34 cellular contexts compared by ENCODE assay signal in genomic region chr6:19039287-19039686, GRCh38.
"Had no signal": no experiment of that assay in that cellular context is flagged by ENCODE, and none has a peak within 500 bp of the region (broad histone marks: within the 10 kb centered on the region; RNA-seq: fewer than 3 reads in every experiment).

No MANE protein-coding gene starts in this region.

- H3K9me3 ChIP-seq: MG63 had no signal

- H3K4me2 ChIP-seq: KMS-11 had no signal

- H3K4me3 ChIP-seq: MG63 had no signal

- H3K27me3 ChIP-seq: MG63 had no signal

- DNase-seq: Karpas-422, Kasumi-1, KG1, MG63, MM.1S, MV-4-11, NCI-H1048, NCI-H1092, NCI-H1092 treated with DMSO at 0.1 percent for 48 hours, NCI-H1105, NCI-H1105 treated with DMSO at 0.1 percent for 48 hours, NCI-H1417, NCI-H1417 treated with DMSO at 0.1 percent for 48 hours, NCI-H1436, NCI-H1436 treated with DMSO at 0.1 percent for 48 hours, NCI-H146, NCI-H1694, NCI-H1694 treated with DMSO at 0.1 percent for 48 hours, NCI-H187, NCI-H187 treated with DMSO at 0.1 percent for 48 hours, NCI-H1930, NCI-H2029, NCI-H2029 treated with DMSO at 0.1 percent for 48 hours, NCI-H2081, NCI-H2081 treated with DMSO at 0.1 percent for 48 hours, NCI-H2107, NCI-H2171, NCI-H2171 treated with DMSO at 0.1 percent for 48 hours, NCI-H2227 treated with DMSO at 0.1 percent for 48 hours, NCI-H226, NCI-H345, NCI-H446, NCI-H446 treated with DMSO at 0.1 percent for 48 hours had no signal

- H3K27ac ChIP-seq: KMS-11 had no signal

- H3K9ac ChIP-seq: KMS-11 had no signal

- H3K36me3 ChIP-seq: MG63 had no signal
